In the genomic region with DNA sequence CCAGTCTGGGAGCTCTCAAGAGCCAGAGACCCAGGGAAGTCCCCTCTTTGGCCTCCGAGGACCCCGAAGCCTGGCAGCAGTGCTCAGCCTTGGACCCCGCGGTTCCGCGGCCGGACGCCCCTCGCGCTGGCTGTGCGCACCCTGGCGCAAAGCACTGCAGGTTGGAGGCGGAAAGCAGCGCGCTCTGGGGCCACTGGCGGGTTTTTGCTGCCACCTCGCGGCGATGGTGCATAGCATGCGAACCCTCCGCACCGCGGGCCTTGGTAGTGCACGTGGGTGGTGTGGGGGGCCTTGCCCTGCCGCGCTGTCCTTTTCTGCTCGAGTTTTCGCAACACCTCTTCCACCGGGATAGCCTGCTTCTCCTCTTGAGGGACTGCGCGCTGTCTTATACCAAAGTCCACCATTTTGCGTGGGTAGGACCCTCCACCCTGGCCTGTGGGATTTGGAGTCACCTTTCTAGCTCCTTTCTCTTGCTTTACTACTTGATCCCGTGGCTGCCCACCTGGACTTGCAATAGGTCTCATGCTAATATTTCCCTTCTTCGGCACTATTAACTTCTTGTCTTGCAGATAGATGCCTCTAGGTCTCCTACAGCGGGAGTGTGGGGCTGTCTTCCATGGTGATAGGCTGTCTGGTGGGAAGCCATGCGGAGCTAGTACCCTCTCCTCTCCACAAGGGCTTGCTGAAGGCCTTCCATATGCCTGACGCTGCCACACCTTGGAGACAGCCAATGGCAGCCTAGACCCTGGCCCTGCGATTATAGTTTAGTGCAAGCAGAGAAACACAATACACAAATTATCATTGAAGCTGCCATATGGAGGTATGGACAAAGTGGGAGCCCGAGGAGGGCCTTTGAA, we compare ENCODE assay signal across 8 cellular contexts. TPM values are rescaled to one million over a fixed set of nuclear protein-coding genes. Genes with fewer than 3 reads are reported as not detected.
A peak's percentile ranks its signal among the peaks of the same experiment; 100 is the strongest.
DNase-seq lines count a peak whose midpoint lies in the region; ATAC-seq, FAIRE-seq and TF ChIP-seq lines count a peak whose summit lies in the region.

No MANE protein-coding gene starts in this region.

- H3K27me3 ChIP-seq in foreskin keratinocyte = peaks cover 52% of the 10 kb centered on the region
- peaks cover 73% of the 10 kb centered on the region for H3K27me3 ChIP-seq in suprapubic skin

- peak; percentile 66 for FAIRE-seq in GM19239 (lab: Jason Lieb, UNC)

- ATAC-seq in foreskin keratinocyte (peak; percentile 45), omental fat pad (ENCODE audit: low FRiP score) (peak; percentile 74)

- H3K27ac ChIP-seq in foreskin keratinocyte (no peak overlapping the region), suprapubic skin (no peak overlapping the region)

- in situ Hi-C loops in KBM-7 (cut with MboI; ENCODE audit: low pct_unique_long_range_greater_than_20kb, low sequenced_read_pairs) = no loop called here

- whole genome bisulfite sequencing in suprapubic skin = 31% methylated on average over 14 of the region's 39 CpGs

- DNase-seq in Ammon's horn (ENCODE audit: low spot score) (peak; percentile 74), GM19239 (ENCODE audit: insufficient read length, low spot score) (peak; percentile 82), KBM-7 (peak; percentile 82), SHP77 (lab: John Stamatoyannopoulos, UW) (peak; percentile 41 to 71), foreskin keratinocyte (peak in 1 of 2 donors; percentile 55), omental fat pad (ENCODE audit: low spot score) (peak; percentile 40), suprapubic skin (ENCODE audit: low spot score in 2 of 2) (no peak)
- DNase-seq in activated effector memory CD4-positive, alpha-beta T cell treated with Interleukin-2 at 50 U/mL for 16 hours = peak; percentile 54

- peak overlapping the region; percentile 37 for H3K4me3 ChIP-seq in suprapubic skin

- no peak for TF ChIP-seq EP300 in suprapubic skin (IDR thresholded peaks at IDR 0.05)

- no peaks in the 10 kb centered on the region for H3K36me3 ChIP-seq in suprapubic skin

- peaks cover 16% of the 10 kb centered on the region for H3K4me1 ChIP-seq in foreskin keratinocyte
- H3K4me1 ChIP-seq in suprapubic skin = peaks cover 50% of the 10 kb centered on the region

- no peaks in the 10 kb centered on the region for H3K9me3 ChIP-seq in suprapubic skin

- no peak for TF ChIP-seq POLR2A in suprapubic skin (IDR thresholded peaks at IDR 0.05)

- peak; percentile 92 for TF ChIP-seq CTCF in foreskin keratinocyte (conservative IDR thresholded peaks at IDR 0.05)
- peak in 2 of 3 donors; percentile 19 to 45 for TF ChIP-seq CTCF in omental fat pad (IDR thresholded peaks at IDR 0.05)
- TF ChIP-seq CTCF in suprapubic skin (IDR thresholded peaks at IDR 0.05) = peak; percentile 71 to 87

RNA-seq across cellular contexts. Expression of gene SIX3, which starts 14.3 kb away (rescaled TPM):
- total RNA-seq in foreskin keratinocyte = not detected in 2 replicates
- not detected in 2 replicates for polyA plus RNA-seq in foreskin keratinocyte
- total RNA-seq in omental fat pad = not detected
- under 1 TPM in 1 of 4 donors, not detected in 3; 0.38 TPM for total RNA-seq in suprapubic skin

RNA-seq across cellular contexts. Expression of gene SIX2, which starts 53.4 kb away (rescaled TPM):
- not detected in 2 replicates for total RNA-seq in foreskin keratinocyte
- polyA plus RNA-seq in foreskin keratinocyte = 0.06 TPM in 1 of 2 replicates, not detected in the other
- 10 to 100 TPM in 3 of 4 donors, 1 to 10 TPM in 1; 3.6 to 26.3 (median 12.7) TPM for total RNA-seq in omental fat pad
- total RNA-seq in suprapubic skin = 1 to 10 TPM in 1 of 4 donors, under 1 TPM in 2, not detected in 1; 0.34 to 1.2 (median 0.60) TPM

Comparison
In these comparisons a context has a peak if more than half of its experiments do, and no peak if none do; other contexts are left out.
1. DNase-seq: peak in Ammon's horn (single experiment), GM19239 (single experiment), KBM-7 (single experiment), SHP77 (2 of 2), activated effector memory CD4-positive, alpha-beta T cell treated with Interleukin-2 at 50 U/mL for 16 hours (single experiment) and omental fat pad (single experiment); none in suprapubic skin (0 of 2).
2. CTCF ChIP-seq: peak in every context shown above with its lines; median percentile 92 in foreskin keratinocyte; 79 in suprapubic skin; 32 in omental fat pad.